ENCODE assay signal across 8 cellular contexts in the genomic region with DNA sequence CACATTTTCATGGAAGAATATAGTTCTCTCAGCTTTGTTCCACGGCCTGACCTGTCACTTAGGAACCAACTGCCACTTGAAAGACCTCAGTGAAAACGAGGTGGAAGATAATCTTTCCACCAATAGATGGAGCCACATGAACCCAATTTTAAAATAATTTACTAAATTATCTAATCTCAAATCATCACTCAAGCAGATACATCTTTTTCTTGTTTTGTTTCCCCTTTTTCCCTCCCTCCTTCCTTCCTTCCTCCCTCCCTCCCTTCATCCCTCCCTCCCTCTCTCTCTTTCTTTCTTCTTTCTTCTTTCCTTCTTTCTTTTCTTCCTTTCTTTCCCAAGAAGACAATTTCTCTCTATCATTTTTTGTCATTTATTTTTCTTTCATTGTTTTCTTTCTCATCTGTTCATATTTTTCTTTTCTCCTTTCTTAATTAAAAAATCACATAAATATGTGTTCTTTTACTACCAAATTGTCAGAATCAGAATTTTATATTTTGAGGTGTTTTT.
DNase-seq lines count a peak whose midpoint lies in the region; ATAC-seq and TF ChIP-seq lines count a peak whose summit lies in the region.

No MANE protein-coding gene starts in this region.

- ATAC-seq in GM19351 (IDR thresholded peaks at IDR 0.05; ENCODE audit: unreplicated experiment) (peak; percentile 47), GM19395 (IDR thresholded peaks at IDR 0.05; ENCODE audit: unreplicated experiment) (no peak)

- no peaks in the 10 kb centered on the region for H3K36me3 Mint-ChIP-seq in activated CD4-positive, alpha-beta T cell treated with anti-CD3 and anti-CD28 coated beads, Interleukin-2, amount 10 ng/mL, durations not matched to agents 24 days and 14 days (ENCODE audit: low read depth)

- no peaks in the 10 kb centered on the region for H3K36me3 ChIP-seq in thyroid gland

- intact Hi-C loops in thyroid gland (cut with DNase I) = loop anchor here (5.0 kb wide), 1 partner anchor 197 kb away; no protein-coding TSS in a partner anchor
- intact Hi-C loops in activated CD4-positive, alpha-beta T cell treated with anti-CD3 and anti-CD28 coated beads, Interleukin-2, amount 10 ng/mL, durations not matched to agents 24 days and 14 days (cut with micrococcal nuclease) = loop anchor here (2.0 to 5.0 kb wide), 3 partner anchors 98 to 472 kb away; a partner anchor contains a TSS

- peaks cover 2% of the 10 kb centered on the region for H3K4me1 Mint-ChIP-seq in activated CD4-positive, alpha-beta T cell treated with anti-CD3 and anti-CD28 coated beads, Interleukin-2, amount 10 ng/mL, durations not matched to agents 24 days and 14 days

- H3K27me3 Mint-ChIP-seq in activated CD4-positive, alpha-beta T cell treated with anti-CD3 and anti-CD28 coated beads, Interleukin-2, amount 10 ng/mL, durations not matched to agents 24 days and 14 days = peaks cover 4% of the 10 kb centered on the region

- no peak overlapping the region for H3K27ac Mint-ChIP-seq in activated CD4-positive, alpha-beta T cell treated with anti-CD3 and anti-CD28 coated beads, Interleukin-2, amount 10 ng/mL, durations not matched to agents 24 days and 14 days

- peak in 5 of 6 experiments; percentile 6 to 85 (median 56) for TF ChIP-seq CTCF in thyroid gland (IDR thresholded peaks at IDR 0.05)

- H3K9me3 ChIP-seq in thyroid gland = no peaks in the 10 kb centered on the region

- no peak overlapping the region for H3K27ac ChIP-seq in thyroid gland

- 1 to 7% methylated on average over 2 of the region's 2 CpGs for WGBS in thyroid gland, 2 donors

- H3K4me1 ChIP-seq in thyroid gland = no peaks in the 10 kb centered on the region

- H3K4me3 ChIP-seq in thyroid gland (replicated peaks in 1 of 3) = no peak overlapping the region

- no peak for TF ChIP-seq POLR2A in thyroid gland (IDR thresholded peaks at IDR 0.05)

- no peaks in the 10 kb centered on the region for H3K27me3 ChIP-seq in thyroid gland

- DNase-seq in Ammon's horn (ENCODE audit: low spot score) (peak; percentile 41), RKO (ENCODE audit: low spot score) (peak; percentile 50), foreskin melanocyte (peak; percentile 35), thyroid gland (peak; percentile 11 to 17), NCI-H524 treated with DMSO at 0.1 percent for 48 hours (lab: John Stamatoyannopoulos, UW) (no peak)
- no peak for DNase-seq in activated CD4-positive, alpha-beta T cell treated with anti-CD3 and anti-CD28 coated beads, Interleukin-2, amount 10 ng/mL, durations not matched to agents 24 days and 14 days

- no peaks in the 10 kb centered on the region for H3K9me3 Mint-ChIP-seq in activated CD4-positive, alpha-beta T cell treated with anti-CD3 and anti-CD28 coated beads, Interleukin-2, amount 10 ng/mL, durations not matched to agents 24 days and 14 days

- no peak overlapping the region for H3K4me3 Mint-ChIP-seq in activated CD4-positive, alpha-beta T cell treated with anti-CD3 and anti-CD28 coated beads, Interleukin-2, amount 10 ng/mL, durations not matched to agents 24 days and 14 days

Comparison
In these comparisons a context has a peak if more than half of its experiments do, and no peak if none do; other contexts are left out.
1. DNase-seq: peak in Ammon's horn (single experiment), RKO (single experiment), foreskin melanocyte (single experiment) and thyroid gland (2 of 2); none in NCI-H524 treated with DMSO at 0.1 percent for 48 hours (single experiment) and activated CD4-positive, alpha-beta T cell treated with anti-CD3 and anti-CD28 coated beads, Interleukin-2, amount 10 ng/mL, durations not matched to agents 24 days and 14 days (single experiment).